ENCODE assay signal across 8 cellular contexts in the genomic region with DNA sequence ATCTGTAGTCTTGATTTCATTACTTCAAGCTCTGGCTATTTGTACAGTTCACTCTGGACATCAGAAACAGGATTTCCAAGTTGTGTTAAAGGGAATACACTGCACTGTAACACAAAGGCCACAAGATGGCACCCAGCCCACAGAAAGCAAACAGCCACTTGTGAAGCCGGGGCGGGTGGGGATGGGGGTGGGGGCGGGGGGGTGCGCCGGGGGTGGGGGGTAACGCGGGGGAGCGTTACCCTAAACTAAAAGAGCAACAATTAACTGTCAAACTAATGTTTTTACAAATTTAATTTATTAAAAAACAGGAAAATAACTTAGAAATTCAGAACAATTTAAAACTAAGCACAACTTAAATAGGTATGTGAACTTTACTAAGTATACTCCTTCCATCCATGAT. TPM values are rescaled to one million over a fixed set of nuclear protein-coding genes. Genes with fewer than 3 reads are reported as not detected.
DNase-seq lines count a peak whose midpoint lies in the region; ATAC-seq and TF ChIP-seq lines count a peak whose summit lies in the region.

No MANE protein-coding gene starts in this region.

- H3K9me3 Mint-ChIP-seq in activated CD4-positive, alpha-beta T cell treated with anti-CD3 and anti-CD28 coated beads for 36 hours (ENCODE audit: low read depth): no peaks in the 10 kb centered on the region

- intact Hi-C loops in activated CD4-positive, alpha-beta T cell treated with anti-CD3 and anti-CD28 coated beads for 36 hours (cut with DNase I, micrococcal nuclease): loop anchor here (1.0 to 2.0 kb wide), 2 partner anchors 88 to 208 kb away; partner anchors contain the start of gene SAT1 (in 1 of the 2)
- intact Hi-C loops in tibial artery (cut with DNase I; ENCODE audit: low total_unique reads): loop anchor here (5.0 kb wide), 1 partner anchor 208 kb away; no protein-coding TSS in a partner anchor

- H3K36me3 ChIP-seq in tibial artery: no peaks in the 10 kb centered on the region

- H3K4me3 ChIP-seq in epithelial cell of proximal tubule (ENCODE audit: low read depth, low read length): no peak overlapping the region
- no peak overlapping the region for H3K4me3 ChIP-seq in tibial artery

- H3K36me3 Mint-ChIP-seq in activated CD4-positive, alpha-beta T cell treated with anti-CD3 and anti-CD28 coated beads for 36 hours (ENCODE audit: low read depth): no peaks in the 10 kb centered on the region

- peak; percentile 23 for DNase-seq in DMS53 treated with DMSO at 0.1 percent for 48 hours (lab: John Stamatoyannopoulos, UW; ENCODE audit: unreplicated experiment)
- DNase-seq in NCI-H128 (lab: John Stamatoyannopoulos, UW; ENCODE audit: unreplicated experiment): peak; percentile 6
- DNase-seq in activated CD4-positive, alpha-beta T cell treated with anti-CD3 and anti-CD28 coated beads for 36 hours: peak; percentile 60
- no peak for DNase-seq in epithelial cell of proximal tubule (ENCODE audit: low read depth)
- peak; percentile 59 for DNase-seq in myocyte (ENCODE audit: low read depth)
- DNase-seq in tibial artery: peak in 1 of 2 donors; percentile 48

- ATAC-seq in GM21576 (IDR thresholded peaks at IDR 0.05; ENCODE audit: unreplicated experiment): peak; percentile 77
- ATAC-seq in activated CD4-positive, alpha-beta T cell treated with anti-CD3 and anti-CD28 coated beads for 36 hours: peak; percentile 55
- no peak for ATAC-seq in HG02884 (IDR thresholded peaks at IDR 0.05; ENCODE audit: unreplicated experiment)

- H3K27me3 ChIP-seq in tibial artery: no peaks in the 10 kb centered on the region

- no peaks in the 10 kb centered on the region for H3K4me1 Mint-ChIP-seq in activated CD4-positive, alpha-beta T cell treated with anti-CD3 and anti-CD28 coated beads for 36 hours

- H3K4me3 Mint-ChIP-seq in activated CD4-positive, alpha-beta T cell treated with anti-CD3 and anti-CD28 coated beads for 36 hours: no peak overlapping the region

- no peaks in the 10 kb centered on the region for H3K27me3 Mint-ChIP-seq in activated CD4-positive, alpha-beta T cell treated with anti-CD3 and anti-CD28 coated beads for 36 hours

- POLR2A ChIA-PET in activated CD4-positive, alpha-beta T cell treated with anti-CD3 and anti-CD28 coated beads for 36 hours (lab: Charles Lee): no interaction called here

- no peak overlapping the region for H3K27ac Mint-ChIP-seq in activated CD4-positive, alpha-beta T cell treated with anti-CD3 and anti-CD28 coated beads for 36 hours

- no peak overlapping the region for H3K27ac ChIP-seq in tibial artery

- peak; percentile 50 for TF ChIP-seq CTCF in epithelial cell of proximal tubule (conservative IDR thresholded peaks at IDR 0.05; ENCODE audit: low read depth, low read length)
- peak; percentile 34 to 39 for TF ChIP-seq CTCF in tibial artery (IDR thresholded peaks at IDR 0.05)

- no peaks in the 10 kb centered on the region for H3K4me1 ChIP-seq in tibial artery

- no peaks in the 10 kb centered on the region for H3K9me3 ChIP-seq in tibial artery

- CTCF ChIA-PET in activated CD4-positive, alpha-beta T cell treated with anti-CD3 and anti-CD28 coated beads for 36 hours (lab: Charles Lee): interaction anchor here (0.8 to 2.9 kb wide), 4 partner anchors 89 to 213 kb away, joined by 4 to 24 read pairs (median 4); partner anchors contain the start of genes APOO, CXorf58 and SAT1

RNA-seq across cellular contexts. Expression of gene PRDX4, which starts 27.3 kb away (rescaled TPM):
- 10 to 100 TPM; 48.8 to 51.5 TPM for total RNA-seq in activated CD4-positive, alpha-beta T cell treated with anti-CD3 and anti-CD28 coated beads for 36 hours
- 254 and 265 TPM in 2 replicates for total RNA-seq in epithelial cell of proximal tubule
- total RNA-seq in myocyte: 93.4 and 103 TPM in 2 replicates
- 107 TPM for polyA plus RNA-seq in myocyte (2012)

RNA-seq across cellular contexts. Expression of gene ACOT9, which starts 48.5 kb away (rescaled TPM):
- 10 to 100 TPM; 31.7 to 39.9 TPM for total RNA-seq in activated CD4-positive, alpha-beta T cell treated with anti-CD3 and anti-CD28 coated beads for 36 hours
- total RNA-seq in epithelial cell of proximal tubule (56.3 and 59.0 TPM in 2 replicates), myocyte (73.0 and 77.2 TPM in 2 replicates)
- polyA plus RNA-seq in myocyte (2012): 49.9 TPM
